20 cellular contexts compared by ENCODE assay signal in genomic region chr14:81751198-81751597, GRCh38.
DNase-seq lines count a peak whose midpoint lies in the region; ATAC-seq and TF ChIP-seq lines count a peak whose summit lies in the region.
"Had no signal": no experiment of that assay in that cellular context is flagged by ENCODE, and none has a peak within 500 bp of the region (broad histone marks: within the 10 kb centered on the region; RNA-seq: fewer than 3 reads in every experiment).

No MANE protein-coding gene starts in this region.

- H3K36me3 ChIP-seq in cardiac muscle cell: no peaks in the 10 kb centered on the region
- H3K36me3 ChIP-seq in uterus: no peaks in the 10 kb centered on the region

- no peak for TF ChIP-seq POLR2A in uterus (IDR thresholded peaks at IDR 0.05)

- intact Hi-C loops in Right ventricle myocardium superior (cut with DNase I) (no loop called here), cardiac septum (cut with DNase I) (no loop called here), left cardiac atrium (cut with DNase I) (no loop called here), right cardiac atrium (cut with DNase I) (no loop called here), uterus (cut with DNase I; ENCODE audit: low total_unique reads) (no loop called here)

- no peak for DNase-seq in Right ventricle myocardium superior
- no peak for DNase-seq in cardiac septum (ENCODE audit: low spot score)
- DNase-seq in cardiac muscle cell (ENCODE audit: low read depth in 1 of 2, low spot score in 1 of 2): peak in 1 of 2 donors; percentile 81
- DNase-seq in left cardiac atrium: peak; percentile 19
- no peak for DNase-seq in right cardiac atrium
- no peak for DNase-seq in uterus
- DNase-seq in COLO829 (ENCODE audit: low spot score): no peak
- DNase-seq: 8988T; ACHN; AML-193; C1 segment of cervical spinal cord; Caco-2; CD4-positive, alpha-beta memory T cell; DMS153; DND-41; H9 had no signal

- H3K9me3 ChIP-seq in cardiac muscle cell (ENCODE audit: low read depth) (no peaks in the 10 kb centered on the region), right cardiac atrium (ENCODE audit: control insufficient read depth, low read length) (no peaks in the 10 kb centered on the region), uterus (no peaks in the 10 kb centered on the region)
- H3K9me3 ChIP-seq: A549, Caco-2 had no signal

- H3K27me3 ChIP-seq in cardiac muscle cell (no peaks in the 10 kb centered on the region), right cardiac atrium (ENCODE audit: control insufficient read depth, insufficient read depth) (no peaks in the 10 kb centered on the region), uterus (no peaks in the 10 kb centered on the region)

- H3K4me1 ChIP-seq in cardiac muscle cell (ENCODE audit: low read depth) (peaks cover 5% of the 10 kb centered on the region), right cardiac atrium (ENCODE audit: control insufficient read depth, insufficient read depth, low read length) (no peaks in the 10 kb centered on the region), uterus (no peaks in the 10 kb centered on the region)
- H3K4me1 ChIP-seq: A549, Caco-2 had no signal

- ATAC-seq in Right ventricle myocardium superior (ENCODE audit: poor library complexity): peak; percentile 94
- peak in 1 of 2 donors; percentile 71 for ATAC-seq in left cardiac atrium
- ATAC-seq in right cardiac atrium: peak; percentile 46 to 70
- ATAC-seq in HG02981 (IDR thresholded peaks at IDR 0.05; ENCODE audit: unreplicated experiment): no peak
- ATAC-seq: A549, GM23338, HCT116 had no signal

- TF ChIP-seq CTCF in cardiac muscle cell (IDR thresholded peaks at IDR 0.05; ENCODE audit: low read depth, low read length) (no peak), uterus (IDR thresholded peaks at IDR 0.05) (no peak)

- 51% methylated on average over 2 of the region's 2 CpGs for whole genome bisulfite sequencing in right cardiac atrium

- peak overlapping the region; percentile 73 for H3K27ac ChIP-seq in cardiac muscle cell
- no peak overlapping the region for H3K27ac ChIP-seq in right cardiac atrium (ENCODE audit: low read length)
- H3K27ac ChIP-seq in uterus: no peak overlapping the region
- H3K27ac ChIP-seq: A549 had no signal

- H3K4me3 ChIP-seq in cardiac muscle cell (no peak overlapping the region), right cardiac atrium (ENCODE audit: low read length) (no peak overlapping the region), uterus (no peak overlapping the region)
- H3K4me3 ChIP-seq: A549, GM23338 had no signal
